In the genomic region with DNA sequence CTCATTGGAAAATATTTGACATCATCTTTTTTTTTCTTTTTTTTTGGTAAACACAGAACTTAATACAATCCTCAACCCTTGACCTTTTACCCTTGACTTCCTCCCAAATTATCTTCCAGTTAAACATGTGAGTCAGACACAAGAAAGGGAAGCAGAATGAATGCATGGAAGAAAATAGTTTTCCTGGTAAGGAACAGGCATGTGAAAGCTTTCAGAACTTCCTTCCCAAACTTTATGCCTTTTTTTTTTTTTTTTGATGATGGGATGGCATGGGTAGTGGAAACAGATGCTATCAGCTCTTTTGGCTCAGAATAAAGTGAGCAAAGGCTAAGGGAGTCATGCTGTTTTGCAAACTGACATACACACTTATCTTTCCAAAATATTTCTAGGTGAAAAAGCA, we compare ENCODE assay signal across 12 cellular contexts.
"Had no signal": no experiment of that assay in that cellular context is flagged by ENCODE, and none has a peak within 500 bp of the region (broad histone marks: within the 10 kb centered on the region; RNA-seq: fewer than 3 reads in every experiment).

No MANE protein-coding gene starts in this region.

- H3K4me1 Mint-ChIP-seq: activated naive CD8-positive, alpha-beta T cell treated with anti-CD3 and anti-CD28 coated beads, Interleukin-2, amount 10 ng/mL, durations not matched to agents 7 days and 5 days had no signal

- H3K4me3 Mint-ChIP-seq: activated CD4-positive, alpha-beta memory T cell treated with anti-CD3 and anti-CD28 coated beads for 36 hours; activated naive CD8-positive, alpha-beta T cell treated with anti-CD3 and anti-CD28 coated beads, Interleukin-2, amount 10 ng/mL, durations not matched to agents 7 days and 5 days; activated T-cell treated with anti-CD3 and anti-CD28 coated beads, Interleukin-2, amount 50 U/mL, for 72 hours; nephron progenitor cell; T-helper 2 cell treated with Interferon-gamma antibody and Interleukin-4, amounts not matched to agents 5 μg/mL and 100 μg/mL, for 36 hours had no signal

- H3K27me3 Mint-ChIP-seq: activated CD4-positive, alpha-beta memory T cell treated with anti-CD3 and anti-CD28 coated beads for 36 hours; activated naive CD8-positive, alpha-beta T cell treated with anti-CD3 and anti-CD28 coated beads, Interleukin-2, amount 10 ng/mL, durations not matched to agents 7 days and 5 days had no signal

- H3K27ac Mint-ChIP-seq: activated CD4-positive, alpha-beta memory T cell treated with anti-CD3 and anti-CD28 coated beads for 36 hours; activated naive CD8-positive, alpha-beta T cell treated with anti-CD3 and anti-CD28 coated beads, Interleukin-2, amount 10 ng/mL, durations not matched to agents 7 days and 5 days; activated T-cell treated with anti-CD3 and anti-CD28 coated beads, Interleukin-2, amount 50 U/mL, for 72 hours; nephron progenitor cell; T-helper 2 cell treated with Interferon-gamma antibody and Interleukin-4, amounts not matched to agents 5 μg/mL and 100 μg/mL, for 36 hours had no signal

- DNase-seq: activated CD4-positive, alpha-beta memory T cell treated with anti-CD3 and anti-CD28 coated beads for 36 hours; activated CD4-positive, CD25-positive, alpha-beta regulatory T cell treated with anti-CD3 and anti-CD28 coated beads, Interleukin-2, amount 50 U/mL, for 72 hours; activated naive CD8-positive, alpha-beta T cell treated with anti-CD3 and anti-CD28 coated beads, Interleukin-2, amount 10 ng/mL, durations not matched to agents 7 days and 5 days; activated T-cell treated with anti-CD3 and anti-CD28 coated beads, Interleukin-2, amount 50 U/mL, for 72 hours; anterior cingulate cortex; dorsolateral prefrontal cortex; gastrocnemius medialis; hypothalamus; nephron progenitor cell; tibial artery; uterus had no signal

- H3K36me3 Mint-ChIP-seq: activated CD4-positive, alpha-beta memory T cell treated with anti-CD3 and anti-CD28 coated beads for 36 hours; activated naive CD8-positive, alpha-beta T cell treated with anti-CD3 and anti-CD28 coated beads, Interleukin-2, amount 10 ng/mL, durations not matched to agents 7 days and 5 days had no signal

- H3K9me3 Mint-ChIP-seq: activated CD4-positive, alpha-beta memory T cell treated with anti-CD3 and anti-CD28 coated beads for 36 hours; activated naive CD8-positive, alpha-beta T cell treated with anti-CD3 and anti-CD28 coated beads, Interleukin-2, amount 10 ng/mL, durations not matched to agents 7 days and 5 days; activated T-cell treated with anti-CD3 and anti-CD28 coated beads, Interleukin-2, amount 50 U/mL, for 72 hours; nephron progenitor cell; T-helper 2 cell treated with Interferon-gamma antibody and Interleukin-4, amounts not matched to agents 5 μg/mL and 100 μg/mL, for 36 hours had no signal

- ATAC-seq: activated T-cell treated with anti-CD3 and anti-CD28 coated beads, Interleukin-2, amount 50 U/mL, for 72 hours; gastrocnemius medialis had no signal
